In genomic region chr4:145047151-145047550, GRCh38 we compare ENCODE assay signal across 1 cellular context.
TF ChIP-seq lines count a peak whose summit lies in the region.

No MANE protein-coding gene starts in this region.

TF ChIP-seq in K562, 482 proteins besides CTCF, POLR2A, EP300 and RAD21 (continued from another document):
- TF ChIP-seq ARID4B (CRISPR knock-in tag; IDR thresholded peaks at IDR 0.05) (no peak), HNRNPL (IDR thresholded peaks at IDR 0.05; ENCODE audit: low read depth, low read length) (no peak), JUND (IDR thresholded peaks at IDR 0.05; ENCODE audit: borderline replicate concordance, low read depth, low read length) (no peak), JUND (tag; IDR thresholded peaks at IDR 0.05; ENCODE audit: borderline replicate concordance, low read depth, low read length) (no peak), ZNF707 (CRISPR knock-in tag; conservative IDR thresholded peaks at IDR 0.05) (no peak), MYBL2 (IDR thresholded peaks at IDR 0.05; ENCODE audit: low read depth) (peak; percentile 45; the same call in 1 of the 2 replicates), MYBL2 (CRISPR knock-in tag; IDR thresholded peaks at IDR 0.05; ENCODE audit: borderline replicate concordance) (no peak), RAD51 (IDR thresholded peaks at IDR 0.05; ENCODE audit: borderline replicate concordance, low read depth) (0 out of 2 replicates have a peak, but pooled peaks have one; percentile 16), ZBTB40 (IDR thresholded peaks at IDR 0.05) (no peak), ZBTB40 (CRISPR knock-in tag; IDR thresholded peaks at IDR 0.05) (no peak), FOXM1 (IDR thresholded peaks at IDR 0.05; ENCODE audit: low read depth) (0 out of 2 replicates have a peak, but pooled peaks have one; percentile 34), FOXM1 (CRISPR knock-in tag; IDR thresholded peaks at IDR 0.05; ENCODE audit: low read depth) (no peak), TFAP4 (CRISPR knock-in tag; IDR thresholded peaks at IDR 0.05; ENCODE audit: borderline replicate concordance) (no peak), SIN3A (IDR thresholded peaks at IDR 0.05; ENCODE audit: borderline replicate concordance in 2 of 2, control insufficient read depth in 1 of 2, low read depth in 2 of 2, low read length in 2 of 2) (no peak), ZBTB26 (CRISPR knock-in tag; IDR thresholded peaks at IDR 0.05) (no peak), ATF3 (IDR thresholded peaks at IDR 0.05) (0 out of 2 replicates have a peak, but pooled peaks have one; percentile 23), ATF3 (CRISPR knock-in tag; conservative IDR thresholded peaks at IDR 0.05) (no peak), ADNP (tag; IDR thresholded peaks at IDR 0.05) (no peak), CXXC5 (CRISPR knock-in tag; IDR thresholded peaks at IDR 0.05) (no peak), MBD2 (IDR thresholded peaks at IDR 0.05; ENCODE audit: borderline replicate concordance, low read depth) (no peak), KLF10 (CRISPR knock-in tag; IDR thresholded peaks at IDR 0.05) (no peak), NR3C1 (CRISPR knock-in tag; IDR thresholded peaks at IDR 0.05) (no peak), ARID3A (IDR thresholded peaks at IDR 0.05; ENCODE audit: borderline replicate concordance, low read depth, low read length) (no peak)
